In the genomic region with DNA sequence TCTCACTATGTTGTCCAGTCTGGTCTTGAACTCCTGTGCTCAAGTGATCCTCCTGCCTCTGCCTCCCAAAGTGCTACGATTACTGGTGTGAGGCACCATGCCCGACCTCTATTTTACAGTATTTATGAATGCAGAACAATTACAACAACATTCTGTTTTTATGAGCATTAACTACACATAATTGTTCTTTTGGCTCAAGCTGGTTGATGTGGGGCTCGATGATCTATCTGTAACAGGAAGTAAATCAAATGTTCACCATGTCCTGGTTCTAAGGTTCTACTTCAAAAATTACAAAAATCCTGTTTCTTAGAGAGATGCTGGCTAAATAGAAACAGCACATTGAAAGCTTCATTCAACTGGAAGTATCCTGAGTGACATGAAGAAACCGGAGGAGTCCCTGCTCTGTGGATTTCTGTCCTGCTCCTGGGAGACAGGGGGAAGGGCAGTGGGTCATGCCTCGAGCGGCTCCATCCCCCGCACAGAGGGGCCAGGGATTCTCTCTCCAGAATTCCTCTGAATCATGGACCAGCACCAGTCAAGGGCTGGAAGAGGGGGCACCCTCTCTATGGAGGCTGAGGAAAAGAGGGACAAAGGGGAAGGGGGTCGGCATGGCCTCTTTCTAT, we compare ENCODE assay signal across 18 cellular contexts. TPM values are rescaled to one million over a fixed set of nuclear protein-coding genes. Genes with fewer than 3 reads are reported as not detected.
DNase-seq lines count a peak whose midpoint lies in the region; ATAC-seq and TF ChIP-seq lines count a peak whose summit lies in the region.
"Had no signal": no experiment of that assay in that cellular context is flagged by ENCODE, and none has a peak within 500 bp of the region (broad histone marks: within the 10 kb centered on the region; RNA-seq: fewer than 3 reads in every experiment).

No MANE protein-coding gene starts in this region.

- peaks cover 7% of the 10 kb centered on the region for H3K27me3 Mint-ChIP-seq in progenitor cell of endocrine pancreas

- H3K27ac Mint-ChIP-seq in progenitor cell of endocrine pancreas = no peak overlapping the region
- H3K27ac Mint-ChIP-seq: memory B cell; T-helper 2 cell treated with Interferon-gamma antibody and Interleukin-4, amounts not matched to agents 5 μg/mL and 100 μg/mL, for 36 hours had no signal

- no peak for ATAC-seq in HG03139 (IDR thresholded peaks at IDR 0.05; ENCODE audit: unreplicated experiment)

- peaks cover 2% of the 10 kb centered on the region for H3K4me1 Mint-ChIP-seq in progenitor cell of endocrine pancreas (ENCODE audit: low read depth)

- DNase-seq in EL = peak; percentile 26
- DNase-seq in hepatocyte (ENCODE audit: low spot score) = peak; percentile 37
- DNase-seq in AG08396 (ENCODE audit: low spot score) = no peak
- no peak for DNase-seq in progenitor cell of endocrine pancreas (ENCODE audit: low spot score, unreplicated experiment)
- DNase-seq in activated naive CD4-positive, alpha-beta T cell treated with Interleukin-2 at 50 U/mL for 16 hours = no peak
- DNase-seq: activated CD4-positive, alpha-beta T cell treated with anti-CD3 and anti-CD28 coated beads, Interleukin-2, amount 50 U/mL, for 4 hours; hippocampal formation; MV-4-11; NCI-H446 treated with DMSO at 0.1 percent for 48 hours; stimulated activated CD4-positive, alpha-beta T cell treated with anti-CD3 and anti-CD28 coated beads, Interleukin-2, amount 100 ng/mL, for 48 hours had no signal

- H3K9me3 ChIP-seq in hepatocyte (ENCODE audit: low read depth) = no peaks in the 10 kb centered on the region
- H3K9me3 ChIP-seq: BLaER1 treated with 17β-estradiol and CSF1 and Interleukin-3, amounts not matched to agents 10 nM and 100 nM had no signal

- H3K27ac ChIP-seq in VCaP (peak overlapping the region; percentile 76), hepatocyte (peak overlapping the region; percentile 92), rectal smooth muscle tissue (ENCODE audit: low read depth, low read length) (no peak overlapping the region)
- H3K27ac ChIP-seq: BLaER1 treated with 17β-estradiol and CSF1 and Interleukin-3, amounts not matched to agents 10 nM and 100 nM had no signal

- peak overlapping the region; percentile 43 for H3K9ac ChIP-seq in rectal smooth muscle tissue (ENCODE audit: low read length)
- H3K9ac ChIP-seq: BLaER1 treated with 17β-estradiol and CSF1 and Interleukin-3, amounts not matched to agents 10 nM and 100 nM had no signal

- H3K4me3 ChIP-seq in hepatocyte (no peak overlapping the region), rectal smooth muscle tissue (ENCODE audit: low read length) (peak overlapping the region; percentile 16)
- H3K4me3 ChIP-seq: BLaER1 treated with 17β-estradiol and CSF1 and Interleukin-3, amounts not matched to agents 10 nM and 100 nM had no signal

- no peaks in the 10 kb centered on the region for H4K20me1 ChIP-seq in hepatocyte (ENCODE audit: insufficient read depth, poor library complexity, severe bottlenecking)
- H4K20me1 ChIP-seq: BLaER1 treated with 17β-estradiol and CSF1 and Interleukin-3, amounts not matched to agents 10 nM and 100 nM had no signal

- no peak overlapping the region for H3K4me3 Mint-ChIP-seq in progenitor cell of endocrine pancreas (ENCODE audit: low read depth)
- H3K4me3 Mint-ChIP-seq: memory B cell; T-helper 2 cell treated with Interferon-gamma antibody and Interleukin-4, amounts not matched to agents 5 μg/mL and 100 μg/mL, for 36 hours had no signal

- H3K79me2 ChIP-seq in hepatocyte = no peaks in the 10 kb centered on the region

- H3K9me3 Mint-ChIP-seq in progenitor cell of endocrine pancreas (ENCODE audit: low read depth) = no peaks in the 10 kb centered on the region
- H3K9me3 Mint-ChIP-seq: memory B cell; T-helper 2 cell treated with Interferon-gamma antibody and Interleukin-4, amounts not matched to agents 5 μg/mL and 100 μg/mL, for 36 hours had no signal

- H2AFZ ChIP-seq in hepatocyte = peak overlapping the region; percentile 6

- no peaks in the 10 kb centered on the region for H3K36me3 Mint-ChIP-seq in progenitor cell of endocrine pancreas (ENCODE audit: insufficient read depth)
- H3K36me3 Mint-ChIP-seq: brain had no signal

- H3K4me1 ChIP-seq in hepatocyte (ENCODE audit: insufficient read depth) (peaks cover 18% of the 10 kb centered on the region), rectal smooth muscle tissue (ENCODE audit: control insufficient read depth, insufficient read depth, low read length) (peaks cover 2% of the 10 kb centered on the region)

- no peaks in the 10 kb centered on the region for H3K27me3 ChIP-seq in hepatocyte
- no peaks in the 10 kb centered on the region for H3K27me3 ChIP-seq in rectal smooth muscle tissue (ENCODE audit: control insufficient read depth, insufficient read depth, low read length)
- H3K27me3 ChIP-seq: BLaER1 treated with 17β-estradiol and CSF1 and Interleukin-3, amounts not matched to agents 10 nM and 100 nM had no signal

- H3K36me3 ChIP-seq in hepatocyte (replicated peaks; ENCODE audit: insufficient read depth, low read depth) = no peaks in the 10 kb centered on the region
- H3K36me3 ChIP-seq in rectal smooth muscle tissue (ENCODE audit: control insufficient read depth, insufficient read depth, low read length) = no peaks in the 10 kb centered on the region
- H3K36me3 ChIP-seq: BLaER1 treated with 17β-estradiol and CSF1 and Interleukin-3, amounts not matched to agents 10 nM and 100 nM had no signal

- TF ChIP-seq CTCF in VCaP (conservative IDR thresholded peaks at IDR 0.05) (no peak), hepatocyte (IDR thresholded peaks at IDR 0.05; ENCODE audit: poor library complexity) (no peak), progenitor cell of endocrine pancreas (IDR thresholded peaks at IDR 0.05; ENCODE audit: unreplicated experiment) (no peak)

- H3K4me2 ChIP-seq in hepatocyte = peak overlapping the region; percentile 66

- H3K9me2 ChIP-seq in hepatocyte (replicated peaks; ENCODE audit: insufficient read depth) = no peaks in the 10 kb centered on the region

- 52% methylated on average over 8 of the region's 8 CpGs for WGBS in hepatocyte (ENCODE audit: low lambda C conversion rate, missing lambda C conversion rate)

RNA-seq across cellular contexts. Expression of gene FA2H, which starts 31.5 kb away (rescaled TPM):
- total RNA-seq in hepatocyte (1.6 and 2.1 TPM in 2 replicates), progenitor cell of endocrine pancreas (2.7 and 3.3 TPM in 2 replicates)
- polyA plus RNA-seq in hepatocyte = 5.9 and 7.8 TPM in 2 replicates
- total RNA-seq: endothelial cell of umbilical vein had no signal
- polyA plus RNA-seq: endothelial cell of umbilical vein had no signal

RNA-seq across cellular contexts. Expression of gene MLKL, which starts 42.5 kb away (rescaled TPM):
- total RNA-seq in hepatocyte (3.3 and 5.6 TPM in 2 replicates), progenitor cell of endocrine pancreas (0.24 and 1.1 TPM in 2 replicates)
- 0.97 and 2.8 TPM in 2 replicates for polyA plus RNA-seq in hepatocyte

Comparison
In these comparisons a context has a peak if more than half of its experiments do, and no peak if none do; other contexts are left out.
1. DNase-seq: peak in EL (single experiment) and hepatocyte (single experiment); none in AG08396 (single experiment), progenitor cell of endocrine pancreas (single experiment) and activated naive CD4-positive, alpha-beta T cell treated with Interleukin-2 at 50 U/mL for 16 hours (single experiment).